In the genomic region with DNA sequence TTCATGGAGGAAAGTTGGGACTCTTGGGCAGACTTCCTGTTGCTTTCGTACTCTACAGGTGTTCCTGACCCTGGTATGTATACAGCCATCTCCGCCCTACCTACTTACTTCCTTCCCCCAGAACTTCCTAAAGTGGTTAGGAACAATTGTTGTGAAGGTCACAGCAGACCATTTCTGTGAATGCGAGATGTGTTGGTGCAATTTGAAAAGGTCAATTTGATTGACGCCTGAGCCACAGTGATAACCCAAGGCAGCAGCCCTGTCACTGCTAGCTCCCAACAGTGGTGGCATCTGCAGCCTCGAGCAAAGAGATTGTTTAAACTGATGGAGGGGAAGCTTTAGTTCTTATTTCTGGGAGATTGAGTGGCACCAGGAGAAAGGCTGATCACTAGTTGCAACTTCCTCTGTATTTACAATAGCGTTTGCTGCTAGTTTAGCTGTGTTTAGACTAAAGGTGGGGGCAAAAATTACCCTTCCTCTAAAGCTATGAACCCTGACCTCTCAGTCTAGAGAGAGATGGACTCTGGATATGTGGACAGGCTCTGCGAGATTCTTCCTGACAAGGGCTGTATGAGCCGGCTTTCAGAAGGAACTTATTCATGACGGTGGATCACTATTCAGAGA, we compare ENCODE assay signal across 1 cellular context.
TF ChIP-seq lines count a peak whose summit lies in the region.

No MANE protein-coding gene starts in this region.

TF ChIP-seq in HepG2, 621 proteins besides CTCF, POLR2A, EP300 and RAD21 (continued from another document and continues in another):
- no peak for TF ChIP-seq ZNF143 (CRISPR knock-in tag; IDR thresholded peaks at IDR 0.05)
- peak; percentile 93 for TF ChIP-seq HNF4G (IDR thresholded peaks at IDR 0.05; ENCODE audit: borderline replicate concordance, low read depth, low read length)
- TF ChIP-seq HNF4G (CRISPR knock-in tag; IDR thresholded peaks at IDR 0.05; ENCODE audit: borderline replicate concordance, low read depth) = peak; percentile 88; the same call in 1 of the 2 replicates
- no peak for TF ChIP-seq TP53 (CRISPR knock-in tag; conservative IDR thresholded peaks at IDR 0.05)
- peak; percentile 75 for TF ChIP-seq ZBTB39 (CRISPR knock-in tag; IDR thresholded peaks at IDR 0.05)
- TF ChIP-seq RNF219 (CRISPR knock-in tag; IDR thresholded peaks at IDR 0.05) = peak; percentile 72; the same call in 1 of the 2 replicates
- TF ChIP-seq, protein P1, sequence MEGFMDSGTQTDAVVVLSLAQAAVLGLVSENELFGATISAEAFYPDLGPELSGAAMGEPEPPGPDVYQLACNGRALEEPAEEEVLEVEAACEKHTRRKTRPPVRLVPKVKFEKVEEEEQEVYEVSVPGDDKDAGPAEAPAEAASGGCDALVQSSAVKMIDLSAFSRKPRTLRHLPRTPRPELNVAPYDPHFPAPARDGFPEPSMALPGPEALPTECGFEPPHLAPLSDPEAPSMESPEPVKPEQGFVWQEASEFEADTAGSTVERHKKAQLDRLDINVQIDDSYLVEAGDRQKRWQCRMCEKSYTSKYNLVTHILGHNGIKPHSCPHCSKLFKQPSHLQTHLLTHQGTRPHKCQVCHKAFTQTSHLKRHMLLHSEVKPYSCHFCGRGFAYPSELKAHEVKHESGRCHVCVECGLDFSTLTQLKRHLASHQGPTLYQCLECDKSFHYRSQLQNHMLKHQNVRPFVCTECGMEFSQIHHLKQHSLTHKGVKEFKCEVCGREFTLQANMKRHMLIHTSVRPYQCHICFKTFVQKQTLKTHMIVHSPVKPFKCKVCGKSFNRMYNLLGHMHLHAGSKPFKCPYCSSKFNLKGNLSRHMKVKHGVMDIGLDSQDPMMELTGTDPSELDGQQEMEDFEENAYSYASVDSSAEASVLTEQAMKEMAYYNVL (CRISPR knock-in tag; IDR thresholded peaks at IDR 0.05; ENCODE audit: borderline replicate concordance) = peak; percentile 95; the same call in 1 of the 2 replicates
- no peak for TF ChIP-seq ZNF569 (CRISPR knock-in tag; IDR thresholded peaks at IDR 0.05; ENCODE audit: borderline replicate concordance)
- peak; percentile 87; the same call in 1 of the 2 replicates for TF ChIP-seq AHDC1 (CRISPR knock-in tag; IDR thresholded peaks at IDR 0.05; ENCODE audit: borderline replicate concordance)
- 0 out of 2 replicates have a peak, but pooled peaks have one; percentile 53 for TF ChIP-seq WIZ (CRISPR knock-in tag; IDR thresholded peaks at IDR 0.05)
- TF ChIP-seq, protein P2, sequence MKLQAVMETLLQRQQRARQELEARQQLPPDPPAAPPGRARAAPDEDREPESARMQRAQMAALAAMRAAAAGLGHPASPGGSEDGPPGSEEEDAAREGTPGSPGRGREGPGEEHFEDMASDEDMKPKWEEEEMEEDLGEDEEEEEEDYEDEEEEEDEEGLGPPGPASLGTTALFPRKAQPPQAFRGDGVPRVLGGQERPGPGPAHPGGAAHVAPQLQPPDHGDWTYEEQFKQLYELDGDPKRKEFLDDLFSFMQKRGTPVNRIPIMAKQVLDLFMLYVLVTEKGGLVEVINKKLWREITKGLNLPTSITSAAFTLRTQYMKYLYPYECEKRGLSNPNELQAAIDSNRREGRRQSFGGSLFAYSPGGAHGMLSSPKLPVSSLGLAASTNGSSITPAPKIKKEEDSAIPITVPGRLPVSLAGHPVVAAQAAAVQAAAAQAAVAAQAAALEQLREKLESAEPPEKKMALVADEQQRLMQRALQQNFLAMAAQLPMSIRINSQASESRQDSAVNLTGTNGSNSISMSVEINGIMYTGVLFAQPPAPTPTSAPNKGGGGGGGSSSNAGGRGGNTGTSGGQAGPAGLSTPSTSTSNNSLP (IDR thresholded peaks at IDR 0.05; ENCODE audit: low read depth, low read length) = peak; percentile 52
- TF ChIP-seq MAFF (IDR thresholded peaks at IDR 0.05; ENCODE audit: low read depth, low read length) = no peak
- peak; percentile 55 for TF ChIP-seq ERF (CRISPR knock-in tag; IDR thresholded peaks at IDR 0.05)
- peak; percentile 95 for TF ChIP-seq NR2C2 (CRISPR knock-in tag; IDR thresholded peaks at IDR 0.05; ENCODE audit: borderline replicate concordance)
- peak; percentile 85 for TF ChIP-seq MIXL1 (CRISPR knock-in tag; IDR thresholded peaks at IDR 0.05)
- TF ChIP-seq PHB2 (IDR thresholded peaks at IDR 0.05; ENCODE audit: partially characterized antibody) = no peak
- no peak; the same call in 1 of the 2 replicates for TF ChIP-seq ZMYM3 (CRISPR knock-in tag; IDR thresholded peaks at IDR 0.05)
- peak; percentile 37; the same call in 1 of the 2 replicates for TF ChIP-seq ZNF766 (CRISPR knock-in tag; IDR thresholded peaks at IDR 0.05; ENCODE audit: borderline replicate concordance)
- TF ChIP-seq POLR2AphosphoS5 (IDR thresholded peaks at IDR 0.05; ENCODE audit: low read depth, low read length) = peak; percentile 29; the same call in 1 of the 2 replicates
- TF ChIP-seq NR2F6 (IDR thresholded peaks at IDR 0.05) = peak; percentile 95
- peak; percentile 95 for TF ChIP-seq NR2F6 (CRISPR knock-in tag; IDR thresholded peaks at IDR 0.05)
- TF ChIP-seq ZNF30 (CRISPR knock-in tag; IDR thresholded peaks at IDR 0.05) = no peak
- TF ChIP-seq KLF6 (CRISPR knock-in tag; IDR thresholded peaks at IDR 0.05) = peak; percentile 44; the same call in 1 of the 2 replicates
- TF ChIP-seq, protein P3, sequence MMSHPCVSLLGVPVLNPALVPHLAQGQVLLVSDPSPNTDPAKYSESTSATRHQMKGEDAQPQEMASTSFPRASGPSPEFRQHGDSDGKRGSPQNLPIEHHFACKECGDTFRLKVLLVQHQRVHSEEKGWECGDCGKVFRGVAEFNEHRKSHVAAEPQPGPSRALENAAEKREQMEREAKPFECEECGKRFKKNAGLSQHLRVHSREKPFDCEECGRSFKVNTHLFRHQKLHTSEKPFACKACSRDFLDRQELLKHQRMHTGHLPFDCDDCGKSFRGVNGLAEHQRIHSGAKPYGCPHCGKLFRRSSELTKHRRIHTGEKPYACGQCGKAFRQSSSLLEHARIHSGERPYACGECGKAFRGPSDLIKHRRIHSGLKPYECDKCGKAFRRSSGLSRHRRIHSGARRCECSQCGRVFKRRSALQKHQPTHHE (CRISPR knock-in tag; IDR thresholded peaks at IDR 0.05; ENCODE audit: borderline replicate concordance) = peak; percentile 57; the same call in 1 of the 2 replicates
- TF ChIP-seq, protein P4, sequence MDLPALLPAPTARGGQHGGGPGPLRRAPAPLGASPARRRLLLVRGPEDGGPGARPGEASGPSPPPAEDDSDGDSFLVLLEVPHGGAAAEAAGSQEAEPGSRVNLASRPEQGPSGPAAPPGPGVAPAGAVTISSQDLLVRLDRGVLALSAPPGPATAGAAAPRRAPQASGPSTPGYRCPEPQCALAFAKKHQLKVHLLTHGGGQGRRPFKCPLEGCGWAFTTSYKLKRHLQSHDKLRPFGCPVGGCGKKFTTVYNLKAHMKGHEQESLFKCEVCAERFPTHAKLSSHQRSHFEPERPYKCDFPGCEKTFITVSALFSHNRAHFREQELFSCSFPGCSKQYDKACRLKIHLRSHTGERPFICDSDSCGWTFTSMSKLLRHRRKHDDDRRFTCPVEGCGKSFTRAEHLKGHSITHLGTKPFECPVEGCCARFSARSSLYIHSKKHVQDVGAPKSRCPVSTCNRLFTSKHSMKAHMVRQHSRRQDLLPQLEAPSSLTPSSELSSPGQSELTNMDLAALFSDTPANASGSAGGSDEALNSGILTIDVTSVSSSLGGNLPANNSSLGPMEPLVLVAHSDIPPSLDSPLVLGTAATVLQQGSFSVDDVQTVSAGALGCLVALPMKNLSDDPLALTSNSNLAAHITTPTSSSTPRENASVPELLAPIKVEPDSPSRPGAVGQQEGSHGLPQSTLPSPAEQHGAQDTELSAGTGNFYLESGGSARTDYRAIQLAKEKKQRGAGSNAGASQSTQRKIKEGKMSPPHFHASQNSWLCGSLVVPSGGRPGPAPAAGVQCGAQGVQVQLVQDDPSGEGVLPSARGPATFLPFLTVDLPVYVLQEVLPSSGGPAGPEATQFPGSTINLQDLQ (CRISPR knock-in tag; IDR thresholded peaks at IDR 0.05) = no peak
- TF ChIP-seq ZNF512B (CRISPR knock-in tag; IDR thresholded peaks at IDR 0.05; ENCODE audit: borderline replicate concordance) = no peak
- no peak for TF ChIP-seq SPEN (CRISPR knock-in tag; IDR thresholded peaks at IDR 0.05; ENCODE audit: low read depth)
